Comparison of ENCODE assay signal across 24 cellular contexts in genomic region chr7:74008687-74009086, GRCh38.
"Had no signal": no experiment of that assay in that cellular context is flagged by ENCODE, and none has a peak within 500 bp of the region (broad histone marks: within the 10 kb centered on the region; RNA-seq: fewer than 3 reads in every experiment).

No MANE protein-coding gene starts in this region.

- DNase-seq: cortex of kidney; dorsolateral prefrontal cortex; effector CD8-positive, alpha-beta T cell; foreskin melanocyte; head of caudate nucleus; kidney; left cardiac atrium; left ventricle myocardium inferior; mesenchymal stem cell; midbrain; occipital lobe; pancreas; right lobe of liver; spleen; stimulated activated CD4-positive, alpha-beta T cell treated with anti-CD3 and anti-CD28 coated beads, Interleukin-15, amount 100 ng/mL, for 24 hours; stimulated activated CD4-positive, alpha-beta T cell treated with anti-CD3 and anti-CD28 coated beads, Interleukin-1b, Interleukin-23, amount 100 ng/mL, for 48 hours; stimulated activated CD4-positive, alpha-beta T cell treated with anti-CD3 and anti-CD28 coated beads, Interleukin-4, amount 100 ng/mL, for 24 hours; transverse colon had no signal

- H3K36me3 Mint-ChIP-seq: natural killer cell treated with Interleukin-12 subunit alpha and Interleukin-12 subunit beta and Interleukin-15 and Interleukin-18, amount 100 ng/mL, for 72 hours; stimulated activated memory B cell treated with anti-CD40 and anti-IgM and Interleukin-4, amounts not matched to agents 10 μg/mL and 1 μg/mL and 100 μg/mL, for 72 hours had no signal

- H3K4me3 ChIP-seq: dorsolateral prefrontal cortex, hepatocyte, left ventricle myocardium inferior, lung, pancreas, prostate gland, right lobe of liver, spleen, transverse colon had no signal

- H3K4me3 Mint-ChIP-seq: natural killer cell treated with Interleukin-12 subunit alpha and Interleukin-12 subunit beta and Interleukin-15 and Interleukin-18, amount 100 ng/mL, for 72 hours; stimulated activated memory B cell treated with anti-CD40 and anti-IgM and Interleukin-4, amounts not matched to agents 10 μg/mL and 1 μg/mL and 100 μg/mL, for 72 hours; stimulated activated naive CD8-positive, alpha-beta T cell treated with anti-CD3 and anti-CD28 coated beads, Interleukin-15, Interleukin-2, amounts not matched to agents 100 ng/mL and 50 ng/mL, for 24 hours had no signal

- H3K36me3 ChIP-seq: left ventricle myocardium inferior, pancreas, prostate gland, right lobe of liver, spleen, transverse colon had no signal

- H3K4me2 ChIP-seq: hepatocyte had no signal

- ATAC-seq: left cardiac atrium; pancreas; right lobe of liver; stimulated activated memory B cell treated with anti-CD40 and anti-IgM and Interleukin-4, amounts not matched to agents 10 μg/mL and 1 μg/mL and 100 μg/mL, for 72 hours had no signal

- H3K9me3 Mint-ChIP-seq: natural killer cell treated with Interleukin-12 subunit alpha and Interleukin-12 subunit beta and Interleukin-15 and Interleukin-18, amount 100 ng/mL, for 72 hours; stimulated activated memory B cell treated with anti-CD40 and anti-IgM and Interleukin-4, amounts not matched to agents 10 μg/mL and 1 μg/mL and 100 μg/mL, for 72 hours; stimulated activated naive CD8-positive, alpha-beta T cell treated with anti-CD3 and anti-CD28 coated beads, Interleukin-15, Interleukin-2, amounts not matched to agents 100 ng/mL and 50 ng/mL, for 24 hours had no signal

- H2AFZ ChIP-seq: hepatocyte had no signal

- H3K4me1 ChIP-seq: pancreas, prostate gland, right lobe of liver had no signal

- H3K27me3 ChIP-seq: dorsolateral prefrontal cortex, hepatocyte, pancreas, right lobe of liver, spleen, transverse colon had no signal

- H3K27me3 Mint-ChIP-seq: natural killer cell treated with Interleukin-12 subunit alpha and Interleukin-12 subunit beta and Interleukin-15 and Interleukin-18, amount 100 ng/mL, for 72 hours; stimulated activated naive CD8-positive, alpha-beta T cell treated with anti-CD3 and anti-CD28 coated beads, Interleukin-15, Interleukin-2, amounts not matched to agents 100 ng/mL and 50 ng/mL, for 24 hours had no signal

- H3K9me3 ChIP-seq: left ventricle myocardium inferior, pancreas, prostate gland, right lobe of liver, spleen, transverse colon had no signal

- H3K27ac ChIP-seq: dorsolateral prefrontal cortex, hepatocyte, left ventricle myocardium inferior, pancreas, prostate gland, right lobe of liver, spleen, transverse colon had no signal

- H3K27ac Mint-ChIP-seq: natural killer cell treated with Interleukin-12 subunit alpha and Interleukin-12 subunit beta and Interleukin-15 and Interleukin-18, amount 100 ng/mL, for 72 hours; stimulated activated memory B cell treated with anti-CD40 and anti-IgM and Interleukin-4, amounts not matched to agents 10 μg/mL and 1 μg/mL and 100 μg/mL, for 72 hours; stimulated activated naive CD8-positive, alpha-beta T cell treated with anti-CD3 and anti-CD28 coated beads, Interleukin-15, Interleukin-2, amounts not matched to agents 100 ng/mL and 50 ng/mL, for 24 hours had no signal
